In the genomic region with DNA sequence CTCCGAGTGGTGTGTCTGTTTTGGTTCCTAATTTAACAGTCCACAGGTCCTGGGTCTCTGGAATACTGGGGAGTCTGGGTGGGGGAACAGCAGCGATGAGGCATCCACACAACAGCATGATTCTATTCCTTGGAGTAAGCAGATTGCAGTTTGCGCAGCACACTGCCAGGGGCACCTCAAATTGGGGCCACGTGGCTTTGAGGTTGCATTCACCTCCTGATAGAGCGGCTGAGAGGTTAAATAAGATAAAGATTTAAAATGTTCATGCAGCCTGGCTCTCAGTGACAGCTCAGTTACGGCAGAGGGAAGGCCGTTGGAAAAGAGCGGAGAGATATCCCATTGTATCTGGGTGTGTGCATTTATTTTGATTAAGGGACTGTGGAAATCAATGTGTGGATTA, we compare ENCODE assay signal across 34 cellular contexts.
"Had no signal": no experiment of that assay in that cellular context is flagged by ENCODE, and none has a peak within 500 bp of the region (broad histone marks: within the 10 kb centered on the region; RNA-seq: fewer than 3 reads in every experiment).

No MANE protein-coding gene starts in this region.

- H3K4me3 ChIP-seq: coronary artery, dorsolateral prefrontal cortex, esophagus muscularis mucosa, gastroesophageal sphincter had no signal

- H3K9me3 ChIP-seq: esophagus muscularis mucosa, gastroesophageal sphincter had no signal

- H3K4me1 Mint-ChIP-seq: activated B cell treated with CpG ODN at 0.5 μM for 24 hours; activated T-helper 17 cell treated with anti-CD3 and anti-CD28 coated beads, Interleukin-2, amount 50 U/mL, for 72 hours; central memory CD8-positive, alpha-beta T cell; endodermal cell; T-helper 17 cell had no signal

- H3K27me3 Mint-ChIP-seq: activated T-helper 17 cell treated with anti-CD3 and anti-CD28 coated beads, Interleukin-2, amount 50 U/mL, for 72 hours had no signal

- H3K27ac Mint-ChIP-seq: activated B cell treated with CpG ODN at 0.5 μM for 24 hours; activated CD8-positive, alpha-beta T cell treated with anti-CD3 and anti-CD28 coated beads for 36 hours; activated naive CD8-positive, alpha-beta T cell; activated T-helper 17 cell treated with anti-CD3 and anti-CD28 coated beads, Interleukin-2, amount 50 U/mL, for 72 hours; dendritic cell treated with granulocyte-macrophage colony-stimulating factor and Interleukin-4, amounts not matched to agents 40 ng/mL and 50 ng/mL, for 4 days; endodermal cell; T-helper 17 cell; T-helper 2 cell treated with Interferon-gamma antibody and Interleukin-4, amounts not matched to agents 5 μg/mL and 100 μg/mL, for 36 hours had no signal

- H3K27me3 ChIP-seq: brain microvascular endothelial cell, dorsolateral prefrontal cortex, esophagus muscularis mucosa, gastroesophageal sphincter had no signal

- ATAC-seq: activated CD4-positive, CD25-positive, alpha-beta regulatory T cell treated with anti-CD3 and anti-CD28 coated beads, Interleukin-2, amount 50 U/mL, for 24 hours; activated CD8-positive, alpha-beta T cell treated with anti-CD3 and anti-CD28 coated beads for 36 hours; activated T-cell treated with anti-CD3 and anti-CD28 coated beads, Interleukin-2, amount 50 U/mL, for 4 hours; activated T-helper 17 cell treated with anti-CD3 and anti-CD28 coated beads, Interleukin-2, amount 50 U/mL, for 72 hours; gastroesophageal sphincter; T-helper 17 cell had no signal

- H3K4me3 Mint-ChIP-seq: activated B cell treated with CpG ODN at 0.5 μM for 24 hours; activated CD8-positive, alpha-beta T cell treated with anti-CD3 and anti-CD28 coated beads for 36 hours; activated naive CD8-positive, alpha-beta T cell; activated T-cell treated with anti-CD3 and anti-CD28 coated beads, Interleukin-2, amount 50 U/mL, for 4 hours; activated T-helper 17 cell treated with anti-CD3 and anti-CD28 coated beads, Interleukin-2, amount 50 U/mL, for 72 hours; central memory CD8-positive, alpha-beta T cell; dendritic cell treated with granulocyte-macrophage colony-stimulating factor and Interleukin-4, amounts not matched to agents 40 ng/mL and 50 ng/mL, for 4 days; endodermal cell; T-helper 17 cell; T-helper 2 cell treated with Interferon-gamma antibody and Interleukin-4, amounts not matched to agents 5 μg/mL and 100 μg/mL, for 36 hours had no signal

- H3K27ac ChIP-seq: brain microvascular endothelial cell, coronary artery, dorsolateral prefrontal cortex, esophagus muscularis mucosa, gastroesophageal sphincter, WERI-Rb-1 had no signal

- H3K36me3 ChIP-seq: brain microvascular endothelial cell, esophagus muscularis mucosa, gastroesophageal sphincter, WERI-Rb-1 had no signal

- H3K9me3 Mint-ChIP-seq: activated CD8-positive, alpha-beta T cell treated with anti-CD3 and anti-CD28 coated beads for 36 hours; activated T-helper 17 cell treated with anti-CD3 and anti-CD28 coated beads, Interleukin-2, amount 50 U/mL, for 72 hours; central memory CD8-positive, alpha-beta T cell; dendritic cell treated with granulocyte-macrophage colony-stimulating factor and Interleukin-4, amounts not matched to agents 40 ng/mL and 50 ng/mL, for 4 days; T-helper 2 cell treated with Interferon-gamma antibody and Interleukin-4, amounts not matched to agents 5 μg/mL and 100 μg/mL, for 36 hours had no signal

- H3K4me1 ChIP-seq: esophagus muscularis mucosa, gastroesophageal sphincter had no signal

- DNase-seq: activated B cell treated with CpG ODN at 0.5 μM for 24 hours; activated CD4-positive, alpha-beta T cell treated with anti-CD3 and anti-CD28 coated beads for 48 hours; activated CD4-positive, alpha-beta T cell treated with anti-CD3 and anti-CD28 coated beads, Interleukin-2, amount 50 U/mL, for 1 hour; activated CD4-positive, alpha-beta T cell treated with anti-CD3 and anti-CD28 coated beads, Interleukin-2, amount 50 U/mL, for 48 hours; activated CD8-positive, alpha-beta memory T cell treated with anti-CD3 and anti-CD28 coated beads for 24 hours; activated CD8-positive, alpha-beta memory T cell treated with anti-CD3 and anti-CD28 coated beads, Interleukin-2, amount 50 U/mL, for 48 hours; activated CD8-positive, alpha-beta T cell treated with anti-CD3 and anti-CD28 coated beads for 36 hours; activated effector memory CD4-positive, alpha-beta T cell treated with Interleukin-2 at 50 U/mL for 16 hours; activated gamma-delta T cell treated with Interleukin-2 at 50 U/mL for 16 hours; activated naive CD4-positive, alpha-beta T cell treated with anti-CD3 and anti-CD28 coated beads, Interleukin-2, amount 50 U/mL, for 16 hours; activated naive CD4-positive, alpha-beta T cell treated with Interleukin-2 at 50 U/mL for 16 hours; activated T-cell treated with anti-CD3 and anti-CD28 coated beads for 4 hours; activated T-cell treated with anti-CD3 and anti-CD28 coated beads, Interleukin-2, amount 50 U/mL, for 4 hours; amniotic stem cell; anterior cingulate cortex; brain microvascular endothelial cell; dorsolateral prefrontal cortex; effector memory CD4-positive, alpha-beta T cell; endodermal cell; erythroblast; foreskin melanocyte; T-helper 1 cell; T-helper 17 cell; T1000; WERI-Rb-1 had no signal
